Comparison of ENCODE assay signal across 1 cellular context in the genomic region with DNA sequence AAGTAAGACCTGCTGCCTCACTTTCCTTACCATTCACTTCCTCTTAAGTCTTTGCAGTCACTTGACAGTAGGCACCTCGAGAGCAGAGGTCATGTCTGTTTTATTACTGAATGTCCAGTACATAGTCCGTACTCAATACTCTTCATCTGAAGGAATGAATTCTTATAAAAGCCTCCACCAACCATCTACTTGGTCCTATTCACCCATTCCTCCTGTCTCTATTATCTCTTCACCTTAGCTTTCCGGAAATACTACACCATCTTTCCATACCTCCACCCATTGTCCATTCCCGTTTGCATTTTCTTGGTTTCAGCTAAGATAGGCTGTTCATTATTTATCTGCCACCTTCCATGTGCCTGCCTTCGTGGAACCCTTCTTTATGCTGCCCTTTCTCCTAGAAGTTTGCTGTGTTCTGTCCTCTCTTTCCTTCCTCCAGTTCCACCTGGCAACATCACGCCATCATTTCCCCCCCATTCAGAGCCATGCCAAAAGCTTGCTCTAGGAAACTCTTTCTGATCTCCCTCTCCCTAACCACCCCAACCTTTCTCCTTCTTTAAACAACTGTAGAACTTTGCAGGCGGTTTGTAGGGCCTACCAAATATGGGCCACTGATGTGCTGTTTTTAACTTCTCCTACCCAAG.
TF ChIP-seq lines count a peak whose summit lies in the region.

No MANE protein-coding gene starts in this region.

TF ChIP-seq in IMR-90, 13 proteins besides CTCF, POLR2A, EP300 and RAD21 (continued from another document):
- TF ChIP-seq, protein P1, sequence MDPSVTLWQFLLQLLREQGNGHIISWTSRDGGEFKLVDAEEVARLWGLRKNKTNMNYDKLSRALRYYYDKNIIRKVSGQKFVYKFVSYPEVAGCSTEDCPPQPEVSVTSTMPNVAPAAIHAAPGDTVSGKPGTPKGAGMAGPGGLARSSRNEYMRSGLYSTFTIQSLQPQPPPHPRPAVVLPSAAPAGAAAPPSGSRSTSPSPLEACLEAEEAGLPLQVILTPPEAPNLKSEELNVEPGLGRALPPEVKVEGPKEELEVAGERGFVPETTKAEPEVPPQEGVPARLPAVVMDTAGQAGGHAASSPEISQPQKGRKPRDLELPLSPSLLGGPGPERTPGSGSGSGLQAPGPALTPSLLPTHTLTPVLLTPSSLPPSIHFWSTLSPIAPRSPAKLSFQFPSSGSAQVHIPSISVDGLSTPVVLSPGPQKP (IDR thresholded peaks at IDR 0.05; ENCODE audit: borderline replicate concordance, low read depth, low read length), result no peak
